In the genomic region with DNA sequence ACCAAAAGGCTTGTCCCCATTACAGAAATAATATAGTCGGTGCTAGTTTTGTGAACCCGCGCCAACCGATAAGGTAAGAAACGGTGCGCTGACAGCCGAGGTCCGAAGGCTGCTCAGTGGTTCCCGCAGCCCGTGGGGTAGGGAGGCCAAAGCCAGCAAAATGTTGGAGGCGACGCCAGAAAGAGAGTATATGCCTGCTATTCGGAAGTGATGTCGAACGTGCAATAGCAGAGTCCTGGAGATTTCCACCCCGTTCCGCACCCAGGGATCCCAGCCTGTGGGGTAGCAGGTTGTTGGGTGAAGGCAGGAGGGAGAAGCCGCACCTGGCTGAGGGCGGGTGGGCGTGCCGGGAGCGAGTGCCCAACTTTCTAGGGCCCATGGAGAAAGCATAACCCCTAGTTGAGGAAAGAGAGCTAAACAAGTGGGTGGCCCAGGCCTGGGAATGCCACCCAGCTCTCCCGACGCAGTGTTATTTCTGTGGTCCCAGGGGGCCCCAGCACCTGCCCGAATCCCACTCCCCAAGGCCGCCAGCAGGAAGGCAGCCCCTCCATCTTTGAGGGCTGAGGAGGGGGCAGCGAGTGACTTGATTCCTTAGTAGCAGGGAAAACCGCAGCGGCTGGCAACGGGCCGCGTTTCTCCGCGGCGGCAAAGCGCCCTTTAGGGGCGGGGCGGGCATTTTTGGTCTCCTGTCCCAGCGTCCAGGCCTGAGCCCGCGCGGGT, we compare ENCODE assay signal across 22 cellular contexts. TPM values are rescaled to one million over a fixed set of nuclear protein-coding genes. Genes with fewer than 3 reads are reported as not detected.
DNase-seq lines count a peak whose midpoint lies in the region; ATAC-seq, FAIRE-seq and TF ChIP-seq lines count a peak whose summit lies in the region.
"Had no signal": no experiment of that assay in that cellular context is flagged by ENCODE, and none has a peak within 500 bp of the region (broad histone marks: within the 10 kb centered on the region; RNA-seq: fewer than 3 reads in every experiment).

No MANE protein-coding gene starts in this region.

- no peak overlapping the region for H2AFZ ChIP-seq in HepG2 (ENCODE audit: low read length)
- H2AFZ ChIP-seq: hepatocyte had no signal

- no TSS peak for BruUV-seq in HepG2 (replicated peaks; lab: Mats Ljungman, UMichigan)

- no peak overlapping the region for H3K27ac ChIP-seq in HepG2 (ENCODE audit: extremely low read length, insufficient read depth, low read length)
- H3K27ac ChIP-seq: hepatocyte, left ventricle myocardium inferior, tibial artery had no signal

- POLR2A ChIA-PET in HepG2 (lab: Yijun Ruan, JAX) = no interaction called here

- no peak for TF ChIP-seq POLR2A in HepG2 (IDR thresholded peaks at IDR 0.05; ENCODE audit: insufficient read depth in 1 of 2, low read depth in 2 of 2, low read length in 2 of 2)

- peak overlapping the region; percentile 67 to 93 (median 81) for H3K27ac Mint-ChIP-seq in IgD-negative memory B cell
- H3K27ac Mint-ChIP-seq in endothelial cell (ENCODE audit: unreplicated experiment) = no peak overlapping the region
- H3K27ac Mint-ChIP-seq in immature natural killer cell = no peak overlapping the region
- H3K27ac Mint-ChIP-seq: CD14-positive monocyte; effector memory CD8-positive, alpha-beta T cell; HFFc6; stimulated activated effector memory CD8-positive, alpha-beta T cell treated with anti-CD3 and anti-CD28 coated beads, Interleukin-12 subunit alpha, Interleukin-12 subunit beta, amount 100 ng/mL, for 72 hours had no signal

- H3K4me1 Mint-ChIP-seq in IgD-negative memory B cell (peaks cover 8 to 23% (median 17%) of the 10 kb centered on the region in 3 donors), endothelial cell (ENCODE audit: unreplicated experiment) (peaks cover 46% of the 10 kb centered on the region), immature natural killer cell (peaks cover 9 to 14% of the 10 kb centered on the region in 2 donors)

- no peaks in the 10 kb centered on the region for H3K79me2 ChIP-seq in HepG2 (ENCODE audit: insufficient read depth, low read length)
- H3K79me2 ChIP-seq: hepatocyte had no signal

- H3K36me3 Mint-ChIP-seq in IgD-negative memory B cell (peaks cover 2% of the 10 kb centered on the region), endothelial cell (ENCODE audit: low read depth, unreplicated experiment) (no peaks in the 10 kb centered on the region), immature natural killer cell (peaks cover 5 to 9% (median 6%) of the 10 kb centered on the region in 3 donors)
- H3K36me3 Mint-ChIP-seq: stimulated activated effector memory CD8-positive, alpha-beta T cell treated with anti-CD3 and anti-CD28 coated beads, Interleukin-12 subunit alpha, Interleukin-12 subunit beta, amount 100 ng/mL, for 72 hours had no signal

- no peak overlapping the region for H3K4me2 ChIP-seq in HepG2 (ENCODE audit: low read depth, low read length)
- H3K4me2 ChIP-seq: hepatocyte had no signal

- no peak for ATAC-seq in HepG2
- ATAC-seq: effector memory CD8-positive, alpha-beta T cell; mucosa of descending colon; right cardiac atrium; Right ventricle myocardium inferior; stimulated activated effector memory CD8-positive, alpha-beta T cell treated with anti-CD3 and anti-CD28 coated beads, Interleukin-12 subunit alpha, Interleukin-12 subunit beta, amount 100 ng/mL, for 72 hours had no signal

- H3K4me1 ChIP-seq in ES-I3 (ENCODE audit: insufficient read depth, low read length) (peaks cover 33% of the 10 kb centered on the region), HepG2 (ENCODE audit: insufficient read depth, low read length) (no peaks in the 10 kb centered on the region)

- TF ChIP-seq CTCF in endothelial cell (IDR thresholded peaks at IDR 0.05; ENCODE audit: unreplicated experiment) = no peak
- no peak for TF ChIP-seq CTCF in HepG2 (CRISPR knock-in tag; IDR thresholded peaks at IDR 0.05)

- H3K4me3 Mint-ChIP-seq in IgD-negative memory B cell (peak overlapping the region in 2 of 4 donors; percentile 6 to 53), endothelial cell (ENCODE audit: unreplicated experiment) (peak overlapping the region; percentile 71), immature natural killer cell (peak overlapping the region in 1 of 5 donors; percentile 24)
- H3K4me3 Mint-ChIP-seq: effector memory CD8-positive, alpha-beta T cell; stimulated activated effector memory CD8-positive, alpha-beta T cell treated with anti-CD3 and anti-CD28 coated beads, Interleukin-12 subunit alpha, Interleukin-12 subunit beta, amount 100 ng/mL, for 72 hours had no signal

- DNase-seq in endothelial cell (ENCODE audit: low spot score) (no peak), HepG2 (ENCODE audit: low spot score) (no peak), NCI-H1436 treated with DMSO at 0.1 percent for 48 hours (lab: John Stamatoyannopoulos, UW) (no peak), cerebellar nuclear complex (lab: John Stamatoyannopoulos, UW) (no peak), immature natural killer cell (no peak), putamen (ENCODE audit: low spot score) (no peak)
- DNase-seq: activated gamma-delta T cell; effector memory CD8-positive, alpha-beta T cell; HFFc6; left ventricle myocardium inferior; mucosa of descending colon; NCI-H1048; NCI-H526 treated with DMSO at 0.1 percent for 48 hours; tibial artery had no signal

- H3K27me3 ChIP-seq in HepG2 (ENCODE audit: control insufficient read depth in 1 of 2, insufficient read depth in 2 of 2, low read length in 2 of 2) = peaks cover 1 to 42% of the 10 kb centered on the region in 2 experiments

- H3K27me3 Mint-ChIP-seq in IgD-negative memory B cell = peaks cover 55% of the 10 kb centered on the region
- peaks cover 17% of the 10 kb centered on the region for H3K27me3 Mint-ChIP-seq in endothelial cell (ENCODE audit: unreplicated experiment)
- H3K27me3 Mint-ChIP-seq in immature natural killer cell (ENCODE audit: low read depth in 3 of 3) = peaks cover 30 to 43% (median 43%) of the 10 kb centered on the region in 3 donors

- TF ChIP-seq EP300 in HepG2 (IDR thresholded peaks at IDR 0.05; ENCODE audit: low read depth in 2 of 2, low read length in 2 of 2) = no peak
- TF ChIP-seq EP300 in HepG2 (CRISPR knock-in tag; IDR thresholded peaks at IDR 0.05; ENCODE audit: borderline replicate concordance) = no peak

- no peak for FAIRE-seq in HepG2 (lab: Jason Lieb, UNC)

- H3K36me3 ChIP-seq in ES-I3 (ENCODE audit: insufficient read depth, low read length) = no peaks in the 10 kb centered on the region
- no peaks in the 10 kb centered on the region for H3K36me3 ChIP-seq in HepG2 (replicated peaks in 1 of 2; ENCODE audit: control insufficient read depth in 1 of 2, insufficient read depth in 2 of 2, low read length in 2 of 2)
- H3K36me3 ChIP-seq: left ventricle myocardium inferior, tibial artery had no signal

- in situ Hi-C loops in HepG2 (cut with HindIII; ENCODE audit: extremely low pct_ligation_motif_present, low pct_unique_long_range_greater_than_20kb) = loop anchor here (10.0 to 25.0 kb wide), 2 partner anchors 499 to 783 kb away; no protein-coding TSS in a partner anchor

- no peaks in the 10 kb centered on the region for H4K20me1 ChIP-seq in HepG2 (ENCODE audit: insufficient read depth, low read length)

- CTCF ChIA-PET in HepG2 (lab: Yijun Ruan, JAX; ENCODE audit: low intra/inter-chr PET ratio, low total read pairs) = no interaction called here

- H3K4me3 ChIP-seq in HepG2 (replicated peaks in 1 of 3; ENCODE audit: insufficient read depth in 1 of 3, low read depth in 2 of 3, low read length in 3 of 3) = no peak overlapping the region
- H3K4me3 ChIP-seq: hepatocyte, left ventricle myocardium inferior, mucosa of descending colon, tibial artery had no signal

- H3K9me3 Mint-ChIP-seq in IgD-negative memory B cell (peaks cover 0 to 15% (median 3%) of the 10 kb centered on the region in 3 donors), endothelial cell (ENCODE audit: unreplicated experiment) (no peaks in the 10 kb centered on the region), immature natural killer cell (peaks cover 14 to 79% (median 19%) of the 10 kb centered on the region in 6 donors)
- H3K9me3 Mint-ChIP-seq: HFFc6; stimulated activated effector memory CD8-positive, alpha-beta T cell treated with anti-CD3 and anti-CD28 coated beads, Interleukin-12 subunit alpha, Interleukin-12 subunit beta, amount 100 ng/mL, for 72 hours had no signal

- WGBS in HepG2 (ENCODE audit: low lambda C conversion rate) = 28% methylated on average over 31 of the region's 42 CpGs

- H3K9me3 ChIP-seq in ES-I3 (ENCODE audit: control insufficient read depth, insufficient read depth, low read length) = no peaks in the 10 kb centered on the region
- no peaks in the 10 kb centered on the region for H3K9me3 ChIP-seq in HepG2 (ENCODE audit: low read length)
- H3K9me3 ChIP-seq: left ventricle myocardium inferior, mucosa of descending colon, tibial artery had no signal

- TF ChIP-seq RAD21 in HepG2 (CRISPR knock-in tag; IDR thresholded peaks at IDR 0.05) = no peak

- H3K9ac ChIP-seq in ES-I3 (ENCODE audit: low read depth, low read length) = peak overlapping the region; percentile 49; the same call in 1 of the 2 replicates
- H3K9ac ChIP-seq in HepG2 (ENCODE audit: insufficient read depth, low read depth, low read length) = no peak overlapping the region

- intact Hi-C loops in HepG2 (cut with micrococcal nuclease; ENCODE audit: unreplicated experiment) = loop anchor here (10.0 kb wide), 2 partner anchors 191 to 241 kb away; no protein-coding TSS in a partner anchor

RNA-seq across cellular contexts. Expression of a gene that starts 7.9 kb away (rescaled TPM):
- not detected for polyA plus RNA-seq in IgD-negative memory B cell
- 1.4 TPM for total RNA-seq in endothelial cell (ENCODE audit: unreplicated experiment)
- not detected in 2 replicates for total RNA-seq in HepG2 (2016; rRNA removed; fragmentation: Illumina TruSeq; extraction: Trizol)
- not detected in 2 replicates for total RNA-seq in HepG2 (2016; cell fraction: cytosol; rRNA removed; fragmentation: Illumina TruSeq; extraction: Trizol; ENCODE audit: low read depth)
- not detected in 2 replicates for total RNA-seq in HepG2 (2016; cell fraction: insoluble cytoplasmic fraction; rRNA removed; fragmentation: Illumina TruSeq; extraction: Trizol)
- total RNA-seq in HepG2 (2016; cell fraction: membrane; rRNA removed; fragmentation: Illumina TruSeq; extraction: Trizol) = not detected in 2 replicates
- not detected in 2 replicates for total RNA-seq in HepG2 (2016; cell fraction: nucleus; rRNA removed; fragmentation: Illumina TruSeq; extraction: Trizol)
- polyA plus RNA-seq in HepG2 (2011; rRNA removed) = not detected in 2 replicates
- polyA plus RNA-seq in HepG2 (2011; cell fraction: cytosol; rRNA removed) = not detected in 2 replicates
- 0.06 TPM in 1 of 2 replicates, not detected in the other for polyA plus RNA-seq in HepG2 (2011; cell fraction: nucleus; rRNA removed)
- not detected in 2 replicates for polyA plus RNA-seq in HepG2 (2012)
- polyA plus RNA-seq in HepG2 (2016; cell fraction: cytosol; fragmentation: Illumina TruSeq; extraction: Trizol; ENCODE audit: low read depth) = not detected in 2 replicates
- polyA plus RNA-seq in HepG2 (2016; cell fraction: insoluble cytoplasmic fraction; fragmentation: Illumina TruSeq; extraction: Trizol; ENCODE audit: low read depth) = not detected in 2 replicates
- not detected in 2 replicates for polyA plus RNA-seq in HepG2 (2016; cell fraction: membrane; fragmentation: Illumina TruSeq; extraction: Trizol; ENCODE audit: low read depth)
- not detected in 2 replicates for polyA plus RNA-seq in HepG2 (2016; cell fraction: nucleus; fragmentation: Illumina TruSeq; extraction: Trizol; ENCODE audit: insufficient read depth, low read depth)
- polyA minus RNA-seq in HepG2 (2011; rRNA and poly(A)+ RNA removed; ENCODE audit: low replicate concordance) = not detected in 2 replicates
- not detected in 2 replicates for polyA minus RNA-seq in HepG2 (2011; cell fraction: cytosol; rRNA and poly(A)+ RNA removed)
- polyA minus RNA-seq in HepG2 (2011; cell fraction: nucleus; rRNA and poly(A)+ RNA removed) = not detected in 2 replicates
- polyA plus RNA-seq in immature natural killer cell = not detected
- total RNA-seq: HFFc6 had no signal
- polyA plus RNA-seq: AG04450, CD14-positive monocyte had no signal

Comparison
In these comparisons a context has a peak if more than half of its experiments do, and no peak if none do; other contexts are left out.
1. H3K27ac Mint-ChIP-seq: peak in IgD-negative memory B cell (3 of 3); none in endothelial cell (single experiment) and immature natural killer cell (0 of 6).